3 cellular contexts compared by ENCODE assay signal in genomic region chr9:93417538-93417937, GRCh38.
"Had no signal": no experiment of that assay in that cellular context is flagged by ENCODE, and none has a peak within 500 bp of the region (broad histone marks: within the 10 kb centered on the region; RNA-seq: fewer than 3 reads in every experiment).

No MANE protein-coding gene starts in this region.

- H3K4me3 ChIP-seq: GM12878 had no signal

- DNase-seq: GDM1, GF-D8 had no signal

- ATAC-seq: GM12878 had no signal
